34 cellular contexts compared by ENCODE assay signal in the genomic region with DNA sequence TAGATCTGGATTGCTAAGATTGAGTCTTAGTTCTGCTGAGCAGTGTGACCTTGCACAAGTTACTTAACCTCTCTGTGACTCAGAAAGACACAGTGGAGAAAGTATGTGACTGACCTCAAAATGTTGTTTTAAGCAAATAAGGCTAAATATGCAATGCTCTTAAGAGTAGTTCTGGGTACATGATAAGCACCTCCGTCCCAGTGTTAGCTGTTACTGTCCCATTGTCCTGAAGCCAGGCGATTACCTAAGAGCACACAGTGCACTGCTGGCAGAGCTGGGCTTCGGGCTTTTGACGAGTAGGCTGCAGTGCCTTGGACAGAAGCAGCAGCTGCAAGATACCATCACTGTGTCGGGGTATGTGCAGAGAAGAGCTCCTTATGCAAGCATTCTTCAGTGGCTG. TPM values are rescaled to one million over a fixed set of nuclear protein-coding genes. Genes with fewer than 3 reads are reported as not detected.
DNase-seq lines count a peak whose midpoint lies in the region; ATAC-seq and TF ChIP-seq lines count a peak whose summit lies in the region.
"Had no signal": no experiment of that assay in that cellular context is flagged by ENCODE, and none has a peak within 500 bp of the region (broad histone marks: within the 10 kb centered on the region; RNA-seq: fewer than 3 reads in every experiment).

No MANE protein-coding gene starts in this region.

- H3K9me3 ChIP-seq in GM23248 (ENCODE audit: low read depth) (no peaks in the 10 kb centered on the region), stomach (peaks cover 0 to 2% (median 0%) of the 10 kb centered on the region in 4 donors), testis (no peaks in the 10 kb centered on the region)
- H3K9me3 ChIP-seq: adrenal gland, ovary had no signal

- no peak overlapping the region for H3K27ac Mint-ChIP-seq in activated CD8-positive, alpha-beta T cell treated with anti-CD3 and anti-CD28 coated beads for 36 hours
- H3K27ac Mint-ChIP-seq: activated CD4-positive, alpha-beta T cell treated with anti-CD3 and anti-CD28 coated beads, Interleukin-2, amount 10 ng/mL, durations not matched to agents 24 days and 14 days; activated CD8-positive, alpha-beta memory T cell treated with anti-CD3 and anti-CD28 coated beads, Interleukin-2, amount 10 ng/mL, durations not matched to agents 7 days and 5 days; GM23338 had no signal

- H3K27ac ChIP-seq in GM23248 (no peak overlapping the region), stomach (peak overlapping the region in 4 of 5 donors; percentile 25 to 53 (median 34)), testis (no peak overlapping the region)
- H3K27ac ChIP-seq: adrenal gland, cardiac muscle cell, ovary, tibial nerve, WERI-Rb-1 had no signal

- H4K20me1 ChIP-seq in GM23248 (ENCODE audit: insufficient read depth) = no peaks in the 10 kb centered on the region

- in situ Hi-C loops in GM23248 (cut with MboI) = no loop called here

- ATAC-seq in activated CD8-positive, alpha-beta T cell treated with anti-CD3 and anti-CD28 coated beads for 36 hours = no peak
- ATAC-seq: activated CD8-positive, alpha-beta memory T cell treated with anti-CD3 and anti-CD28 coated beads, Interleukin-2, amount 10 ng/mL, durations not matched to agents 7 days and 5 days; HepG2; Right ventricle myocardium inferior had no signal

- H3K27me3 ChIP-seq in GM23248 (replicated peaks; ENCODE audit: insufficient read depth) = peaks cover 67% of the 10 kb centered on the region
- H3K27me3 ChIP-seq in stomach = peaks cover 0 to 24% (median 7%) of the 10 kb centered on the region in 3 donors
- H3K27me3 ChIP-seq in testis = no peaks in the 10 kb centered on the region
- H3K27me3 ChIP-seq: ovary had no signal

- no peaks in the 10 kb centered on the region for H3K36me3 Mint-ChIP-seq in activated CD8-positive, alpha-beta T cell treated with anti-CD3 and anti-CD28 coated beads for 36 hours (ENCODE audit: low read depth)
- H3K36me3 Mint-ChIP-seq: activated CD8-positive, alpha-beta memory T cell treated with anti-CD3 and anti-CD28 coated beads, Interleukin-2, amount 10 ng/mL, durations not matched to agents 7 days and 5 days had no signal

- H3K36me3 ChIP-seq in GM23248 (ENCODE audit: low read depth) (no peaks in the 10 kb centered on the region), stomach (peaks cover 0 to 6% (median 0%) of the 10 kb centered on the region in 4 donors), testis (ENCODE audit: low read depth, missing control alignments) (no peaks in the 10 kb centered on the region)
- H3K36me3 ChIP-seq: adrenal gland, cardiac muscle cell, ovary, tibial nerve, WERI-Rb-1 had no signal

- no peak for TF ChIP-seq CTCF in cardiac fibroblast (IDR thresholded peaks at IDR 0.05; ENCODE audit: low read depth, low read length)
- no peak for TF ChIP-seq CTCF in fibroblast of the aortic adventitia (IDR thresholded peaks at IDR 0.05; ENCODE audit: insufficient read depth, low read length)
- no peak for TF ChIP-seq CTCF in stomach (IDR thresholded peaks at IDR 0.05)
- no peak for TF ChIP-seq CTCF in testis (IDR thresholded peaks at IDR 0.05)
- TF ChIP-seq CTCF in activated CD8-positive, alpha-beta T cell treated with anti-CD3 and anti-CD28 coated beads for 36 hours (IDR thresholded peaks at IDR 0.05) = no peak
- TF ChIP-seq CTCF in GM10266 (IDR thresholded peaks at IDR 0.05; ENCODE audit: control insufficient read depth, insufficient read depth, low read depth, missing control alignments) = no peak

- intact Hi-C loops in stomach (cut with DNase I; ENCODE audit: low total_unique reads) (no loop called here), testis (cut with DNase I; ENCODE audit: low total_unique reads) (no loop called here)
- intact Hi-C loops in activated CD8-positive, alpha-beta T cell treated with anti-CD3 and anti-CD28 coated beads for 36 hours (cut with micrococcal nuclease) = no loop called here

- peaks cover 28% of the 10 kb centered on the region for H3K27me3 Mint-ChIP-seq in activated CD8-positive, alpha-beta T cell treated with anti-CD3 and anti-CD28 coated beads for 36 hours

- H3K4me1 ChIP-seq in GM23248 (ENCODE audit: insufficient read depth) (no peaks in the 10 kb centered on the region), stomach (peaks cover 0 to 34% (median 11%) of the 10 kb centered on the region in 4 donors), testis (peaks cover 4% of the 10 kb centered on the region)
- H3K4me1 ChIP-seq: adrenal gland had no signal

- CTCF ChIA-PET in activated CD8-positive, alpha-beta T cell treated with anti-CD3 and anti-CD28 coated beads for 36 hours (lab: Charles Lee) = no interaction called here

- no peaks in the 10 kb centered on the region for H3K9me3 Mint-ChIP-seq in activated CD8-positive, alpha-beta T cell treated with anti-CD3 and anti-CD28 coated beads for 36 hours
- H3K9me3 Mint-ChIP-seq: activated CD4-positive, alpha-beta T cell treated with anti-CD3 and anti-CD28 coated beads, Interleukin-2, amount 10 ng/mL, durations not matched to agents 24 days and 14 days had no signal

- WGBS in GM23248 (ENCODE audit: low coverage in 1 of 2, low lambda C conversion rate in 2 of 2, missing lambda C conversion rate in 2 of 2), 2 experiments = 22 to 24% methylated on average over 5 of the region's 5 CpGs
- 47 to 63% (median 53%) methylated on average over 5 of the region's 5 CpGs for WGBS in stomach, 5 donors
- WGBS in testis, 2 donors = 51 to 68% methylated on average over 5 of the region's 5 CpGs

- H3K4me3 ChIP-seq in GM23248 (no peak overlapping the region), cardiac fibroblast (replicated peaks in 1 of 2; ENCODE audit: low read depth in 2 of 2, low read length in 2 of 2) (no peak overlapping the region), fibroblast of the aortic adventitia (ENCODE audit: low read depth, low read length) (no peak overlapping the region), stomach (no peak overlapping the region), testis (no peak overlapping the region)
- H3K4me3 ChIP-seq: adrenal gland, cardiac muscle cell, GM23338, lung, ovary, tibial nerve had no signal

- POLR2A ChIA-PET in activated CD8-positive, alpha-beta T cell treated with anti-CD3 and anti-CD28 coated beads for 36 hours (lab: Charles Lee) = no interaction called here

- no peak overlapping the region for H3K4me3 Mint-ChIP-seq in activated CD8-positive, alpha-beta T cell treated with anti-CD3 and anti-CD28 coated beads for 36 hours
- H3K4me3 Mint-ChIP-seq: activated CD4-positive, alpha-beta T cell treated with anti-CD3 and anti-CD28 coated beads, Interleukin-2, amount 10 ng/mL, durations not matched to agents 24 days and 14 days; activated CD8-positive, alpha-beta memory T cell treated with anti-CD3 and anti-CD28 coated beads, Interleukin-2, amount 10 ng/mL, durations not matched to agents 7 days and 5 days; GM23338 had no signal

- no peaks in the 10 kb centered on the region for H3F3A ChIP-seq in GM23248 (ENCODE audit: insufficient read depth)

- no peaks in the 10 kb centered on the region for H3K9me2 ChIP-seq in GM23248 (ENCODE audit: insufficient read depth)

- no peak overlapping the region for H3K4me2 ChIP-seq in GM23248 (ENCODE audit: unreplicated experiment)
- H3K4me2 ChIP-seq: GM23338 had no signal

- peak; percentile 36 for DNase-seq in GM23248
- peak; percentile 27 to 69 for DNase-seq in cardiac fibroblast (ENCODE audit: low read depth in 2 of 2)
- peak; percentile 81 for DNase-seq in fibroblast of the aortic adventitia (ENCODE audit: low read depth)
- no peak for DNase-seq in stomach
- DNase-seq in testis = no peak
- no peak for DNase-seq in activated CD8-positive, alpha-beta T cell treated with anti-CD3 and anti-CD28 coated beads for 36 hours
- DNase-seq in GM10266 (ENCODE audit: extremely low spot score) = no peak
- DNase-seq in amniotic stem cell (lab: John Stamatoyannopoulos, UW) = no peak
- DNase-seq: activated CD4-positive, alpha-beta T cell treated with anti-CD3 and anti-CD28 coated beads, Interleukin-2, amount 10 ng/mL, durations not matched to agents 24 days and 14 days; activated CD8-positive, alpha-beta memory T cell treated with anti-CD3 and anti-CD28 coated beads, Interleukin-2, amount 10 ng/mL, durations not matched to agents 7 days and 5 days; activated naive CD4-positive, alpha-beta T cell treated with Interleukin-2 at 50 U/mL for 16 hours; activated T-cell treated with anti-CD3 and anti-CD28 coated beads, Interleukin-2, amount 50 U/mL, for 48 hours; adrenal gland; C1 segment of cervical spinal cord; dermis blood vessel endothelial cell; DMS79 treated with DMSO at 0.1 percent for 48 hours; foreskin melanocyte; NCI-H1048; NCI-H187; NCI-H2171; NCI-H524; ovary; small intestine; stimulated activated CD4-positive, alpha-beta T cell treated with anti-CD3 and anti-CD28 coated beads, Interleukin-2, amount 100 ng/mL, for 24 hours; WERI-Rb-1 had no signal

- no peak overlapping the region for H2AFZ ChIP-seq in GM23248

- no peak for TF ChIP-seq POLR2A in stomach (IDR thresholded peaks at IDR 0.05)
- no peak for TF ChIP-seq POLR2A in testis (IDR thresholded peaks at IDR 0.05)

- H3K9ac ChIP-seq in GM23248 = no peak overlapping the region

- no peaks in the 10 kb centered on the region for H3K79me2 ChIP-seq in GM23248 (ENCODE audit: insufficient read depth)

- TF ChIP-seq EP300 in stomach (IDR thresholded peaks at IDR 0.05) = no peak

- no peaks in the 10 kb centered on the region for H3K4me1 Mint-ChIP-seq in activated CD8-positive, alpha-beta T cell treated with anti-CD3 and anti-CD28 coated beads for 36 hours (ENCODE audit: low read depth)
- H3K4me1 Mint-ChIP-seq: activated CD4-positive, alpha-beta T cell treated with anti-CD3 and anti-CD28 coated beads, Interleukin-2, amount 10 ng/mL, durations not matched to agents 24 days and 14 days; activated CD8-positive, alpha-beta memory T cell treated with anti-CD3 and anti-CD28 coated beads, Interleukin-2, amount 10 ng/mL, durations not matched to agents 7 days and 5 days had no signal

RNA-seq across cellular contexts. Expression of a gene that starts 32.7 kb away (rescaled TPM):
- 1.5 and 4.0 TPM in 2 replicates for total RNA-seq in GM23248 (2014; rRNA removed; shearing (Covaris generic))
- polyA plus RNA-seq in GM23248 (2016; fragmentation: Nextera tagmentation; extraction: Ambion mirVana) = 4.2 and 4.6 TPM in 2 replicates
- 1.6 and 3.0 TPM in 2 replicates for total RNA-seq in fibroblast of the aortic adventitia (ENCODE audit: low replicate concordance)
- total RNA-seq in stomach = 10 to 100 TPM; 18.4 to 37.9 (median 26.9) TPM
- polyA plus RNA-seq in stomach = 10 to 100 TPM; 15.7 to 18.2 (median 17.7) TPM
- total RNA-seq in testis = 1 to 10 TPM; 2.0 to 2.8 TPM
- 0.91 TPM for polyA plus RNA-seq in testis (ENCODE audit: insufficient read depth, low read depth, low replicate concordance)
- total RNA-seq in activated CD8-positive, alpha-beta T cell treated with anti-CD3 and anti-CD28 coated beads for 36 hours = not detected
- total RNA-seq: activated CD4-positive, alpha-beta T cell treated with anti-CD3 and anti-CD28 coated beads, Interleukin-2, amount 10 ng/mL, durations not matched to agents 24 days and 14 days; activated CD8-positive, alpha-beta memory T cell treated with anti-CD3 and anti-CD28 coated beads, Interleukin-2, amount 10 ng/mL, durations not matched to agents 7 days and 5 days; HepG2; LHCN-M2; renal cortical epithelial cell had no signal
- polyA plus RNA-seq: HepG2, neural cell had no signal

Comparison
In these comparisons a context has a peak if more than half of its experiments do, and no peak if none do; other contexts are left out.
1. DNase-seq: peak in GM23248 (single experiment), cardiac fibroblast (2 of 2) and fibroblast of the aortic adventitia (single experiment); none in stomach (single experiment), testis (single experiment), activated CD8-positive, alpha-beta T cell treated with anti-CD3 and anti-CD28 coated beads for 36 hours (single experiment), GM10266 (single experiment) and amniotic stem cell (single experiment).
2. H3K27ac ChIP-seq: peak in stomach (4 of 5); none in GM23248 (single experiment) and testis (0 of 2).